In the genomic region with DNA sequence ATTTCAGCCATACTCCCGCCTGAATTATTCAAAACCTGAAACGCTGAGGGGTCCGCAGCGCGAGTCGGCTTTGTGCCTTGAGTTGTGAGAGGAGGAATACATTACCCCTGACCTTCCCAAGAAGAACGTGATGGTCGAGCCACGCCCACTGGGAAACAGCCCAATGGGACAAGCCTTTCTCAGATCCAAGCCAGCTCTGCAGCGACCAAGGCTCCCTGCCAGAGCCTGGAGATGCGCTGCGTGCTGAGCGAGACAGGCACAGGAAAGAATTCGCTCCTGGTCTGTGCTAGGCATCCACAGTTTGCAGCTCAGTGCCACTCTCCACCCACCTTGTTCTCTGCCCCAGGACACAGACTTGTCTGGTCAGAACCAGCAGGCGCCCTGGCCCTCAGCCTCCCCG, we compare ENCODE assay signal across 11 cellular contexts.
DNase-seq lines count a peak whose midpoint lies in the region; TF ChIP-seq lines count a peak whose summit lies in the region.
"Had no signal": no experiment of that assay in that cellular context is flagged by ENCODE, and none has a peak within 500 bp of the region (broad histone marks: within the 10 kb centered on the region; RNA-seq: fewer than 3 reads in every experiment).

No MANE protein-coding gene starts in this region.

- H3K9me3 ChIP-seq in H9 (ENCODE audit: control insufficient read depth, low read depth, low read length) (peaks cover 4% of the 10 kb centered on the region), prostate gland (no peaks in the 10 kb centered on the region), HAP-1 (no peaks in the 10 kb centered on the region)

- peaks cover 10 to 13% of the 10 kb centered on the region in 2 experiments for H3K4me1 Mint-ChIP-seq in H9
- H3K4me1 Mint-ChIP-seq: activated naive CD8-positive, alpha-beta T cell treated with anti-CD3 and anti-CD28 coated beads, Interleukin-2, amount 50 U/mL, for 24 hours had no signal

- H3K4me2 ChIP-seq in H9 (ENCODE audit: insufficient read depth, insufficient read length, low read length), result no peak overlapping the region

- no peak overlapping the region for H2BK5ac ChIP-seq in H9 (ENCODE audit: insufficient read length, low read length)

- no peak overlapping the region for H3K14ac ChIP-seq in H9 (ENCODE audit: insufficient read depth, low read length)

- H3K4me3 Mint-ChIP-seq in H9, result peak overlapping the region in 1 of 2 experiments; percentile 13; a peak in 1 of 5 replicates
- H3K4me3 Mint-ChIP-seq: activated naive CD8-positive, alpha-beta T cell treated with anti-CD3 and anti-CD28 coated beads, Interleukin-2, amount 50 U/mL, for 24 hours had no signal

- no peaks in the 10 kb centered on the region for H3K4me1 ChIP-seq in H9 (ENCODE audit: insufficient read depth, low read length)
- no peaks in the 10 kb centered on the region for H3K4me1 ChIP-seq in prostate gland (replicated peaks)
- H3K4me1 ChIP-seq in HAP-1, result no peaks in the 10 kb centered on the region

- H3K56ac ChIP-seq in H9 (ENCODE audit: insufficient read length, low read depth, low read length), result no peak overlapping the region

- H3K9me3 Mint-ChIP-seq in H9, result peaks cover 24 to 25% of the 10 kb centered on the region in 2 experiments

- H3K36me3 ChIP-seq in prostate gland (no peaks in the 10 kb centered on the region), HAP-1 (replicated peaks) (no peaks in the 10 kb centered on the region)

- no peaks in the 10 kb centered on the region for H3K79me2 ChIP-seq in H9 (ENCODE audit: insufficient read depth, low read length)

- no peak overlapping the region for H2AFZ ChIP-seq in H9 (ENCODE audit: low read length)

- no peak overlapping the region for H2BK12ac ChIP-seq in H9 (ENCODE audit: insufficient read length, low read depth, low read length)

- H3K27me3 ChIP-seq in H9 (ENCODE audit: insufficient read depth, low read length) (no peaks in the 10 kb centered on the region), prostate gland (replicated peaks; ENCODE audit: insufficient read depth) (no peaks in the 10 kb centered on the region), HAP-1 (ENCODE audit: low read depth) (no peaks in the 10 kb centered on the region)

- no peak overlapping the region for H3K27ac ChIP-seq in H9 (ENCODE audit: insufficient read length, low read depth, low read length)
- H3K27ac ChIP-seq in prostate gland, result no peak overlapping the region
- H3K27ac ChIP-seq: epithelial cell of prostate had no signal

- no peaks in the 10 kb centered on the region for H3K79me1 ChIP-seq in H9 (ENCODE audit: insufficient read depth, low read depth, low read length, poor library complexity, severe bottlenecking)

- no peak overlapping the region for H3K9ac ChIP-seq in H9 (ENCODE audit: extremely low read depth, insufficient read length, low read length)

- in situ Hi-C loops in HAP-1 (cut with MboI; ENCODE audit: low sequenced_read_pairs), result no loop called here

- H3K18ac ChIP-seq in H9 (ENCODE audit: insufficient read length, low read depth, low read length), result no peak overlapping the region

- H3K27ac Mint-ChIP-seq in H9, result no peak overlapping the region
- H3K27ac Mint-ChIP-seq: activated naive CD8-positive, alpha-beta T cell treated with anti-CD3 and anti-CD28 coated beads, Interleukin-2, amount 50 U/mL, for 24 hours had no signal

- intact Hi-C loops in prostate gland (cut with DNase I), result no loop called here

- no peak overlapping the region for H3K4ac ChIP-seq in H9 (ENCODE audit: low read depth, low read length)

- no peak overlapping the region for H3T11ph ChIP-seq in H9 (ENCODE audit: low read length)

- H3K4me3 ChIP-seq in prostate gland (no peak overlapping the region), HAP-1 (no peak overlapping the region)

- no peak overlapping the region for H2BK15ac ChIP-seq in H9 (ENCODE audit: low read depth, low read length)

- no peak overlapping the region for H2AK5ac ChIP-seq in H9 (ENCODE audit: insufficient read length, low read length)

- no peak overlapping the region for H4K91ac ChIP-seq in H9 (ENCODE audit: insufficient read length, low read depth, low read length)

- no peak overlapping the region for H4K5ac ChIP-seq in H9 (ENCODE audit: insufficient read length, low read depth, low read length)

- no peak overlapping the region for H2BK20ac ChIP-seq in H9 (ENCODE audit: low read depth, low read length, poor library complexity, severe bottlenecking)

- H4K20me1 ChIP-seq in H9 (ENCODE audit: control insufficient read depth, insufficient read depth, insufficient read length), result no peaks in the 10 kb centered on the region

- DNase-seq in H9, result peak; percentile 94
- DNase-seq in astrocyte of the hippocampus (ENCODE audit: low read depth, low spot score), result peak; percentile 57
- peak; percentile 75 for DNase-seq in iPS DF 19.7 (ENCODE audit: low read depth, low spot score)
- peak; percentile 34 for DNase-seq in prostate gland (ENCODE audit: low spot score)
- DNase-seq in stimulated activated CD4-positive, alpha-beta T cell treated with anti-CD3 and anti-CD28 coated beads, Interleukin-4, amount 100 ng/mL, for 24 hours, result no peak
- DNase-seq in HAP-1 (ENCODE audit: low spot score in 2 of 2), result no peak
- DNase-seq in HCEC 1CT, result no peak
- no peak for DNase-seq in cortex of kidney (lab: John Stamatoyannopoulos, UW)
- DNase-seq: activated CD4-positive, alpha-beta T cell treated with anti-CD3 and anti-CD28 coated beads, Interleukin-2, amount 50 U/mL, for 48 hours; activated naive CD8-positive, alpha-beta T cell treated with anti-CD3 and anti-CD28 coated beads, Interleukin-2, amount 50 U/mL, for 24 hours had no signal

- TF ChIP-seq CTCF in H9 (conservative IDR thresholded peaks at IDR 0.05) (no peak), prostate gland (IDR thresholded peaks at IDR 0.05) (no peak)

- peaks cover 89% of the 10 kb centered on the region for H3K27me3 Mint-ChIP-seq in H9 (ENCODE audit: low read depth)

- H3K36me3 Mint-ChIP-seq in H9 (ENCODE audit: insufficient read depth in 1 of 3, low read depth in 3 of 3), result peaks cover 7 to 24% (median 13%) of the 10 kb centered on the region in 3 experiments; a peak in 5 of 7 replicates

- no peak overlapping the region for H2BK120ac ChIP-seq in H9 (ENCODE audit: low read depth, low read length, poor library complexity, severe bottlenecking)

- WGBS in H9 (ENCODE audit: extremely low coverage, insufficient read length, low lambda C conversion rate), result no CpG with 5 or more reads among the region's 16 CpGs
- WGBS in prostate gland, result 7% methylated on average over 13 of the region's 16 CpGs

- TF ChIP-seq POLR2A in prostate gland (IDR thresholded peaks at IDR 0.05), result no peak

- no peak overlapping the region for H3K23ac ChIP-seq in H9 (ENCODE audit: insufficient read length, low read depth, low read length)

- H3K23me2 ChIP-seq in H9 (ENCODE audit: insufficient read length, low read depth, low read length, poor library complexity, severe bottlenecking), result no peaks in the 10 kb centered on the region

- no peak overlapping the region for H4K8ac ChIP-seq in H9 (replicated peaks; ENCODE audit: insufficient read length, low read depth, low read length)

Comparison
In these comparisons a context has a peak if more than half of its experiments do, and no peak if none do; other contexts are left out.
1. DNase-seq: peak in H9 (single experiment), astrocyte of the hippocampus (single experiment), iPS DF 19.7 (single experiment) and prostate gland (single experiment); none in stimulated activated CD4-positive, alpha-beta T cell treated with anti-CD3 and anti-CD28 coated beads, Interleukin-4, amount 100 ng/mL, for 24 hours (single experiment), HAP-1 (0 of 2), HCEC 1CT (single experiment) and cortex of kidney (single experiment).